In the genomic region with DNA sequence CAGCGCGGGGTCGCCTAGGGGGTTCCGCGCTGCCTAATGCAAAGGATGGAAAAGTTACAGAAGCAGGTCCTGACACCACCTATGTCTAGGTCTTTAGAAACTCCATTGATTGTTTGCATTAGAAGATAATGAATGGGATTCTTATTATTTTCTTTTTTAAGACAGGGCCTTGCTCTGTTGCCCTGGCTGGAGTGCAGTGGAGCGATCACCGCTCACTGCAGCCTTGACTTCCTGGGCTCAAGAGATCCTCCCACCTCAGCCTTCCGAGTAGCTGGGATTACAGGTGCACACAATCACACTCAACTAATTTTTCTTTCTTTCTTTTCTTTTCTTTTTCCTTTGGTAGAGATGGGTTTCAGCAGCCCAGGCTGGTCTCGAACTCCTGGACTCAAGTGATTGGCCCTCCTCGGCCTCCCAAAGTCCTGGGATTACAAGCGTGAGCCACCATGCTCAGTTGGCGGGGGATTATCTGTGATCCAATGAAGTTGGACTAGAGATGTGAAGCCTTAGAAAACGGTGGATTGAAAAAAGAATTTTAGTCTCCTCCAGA, we compare ENCODE assay signal across 1 cellular context.
TF ChIP-seq lines count a peak whose summit lies in the region.

No MANE protein-coding gene starts in this region.

TF ChIP-seq in HepG2, 621 proteins besides CTCF, POLR2A, EP300 and RAD21 (continued from another document and continues in another):
- TF ChIP-seq, protein P1, sequence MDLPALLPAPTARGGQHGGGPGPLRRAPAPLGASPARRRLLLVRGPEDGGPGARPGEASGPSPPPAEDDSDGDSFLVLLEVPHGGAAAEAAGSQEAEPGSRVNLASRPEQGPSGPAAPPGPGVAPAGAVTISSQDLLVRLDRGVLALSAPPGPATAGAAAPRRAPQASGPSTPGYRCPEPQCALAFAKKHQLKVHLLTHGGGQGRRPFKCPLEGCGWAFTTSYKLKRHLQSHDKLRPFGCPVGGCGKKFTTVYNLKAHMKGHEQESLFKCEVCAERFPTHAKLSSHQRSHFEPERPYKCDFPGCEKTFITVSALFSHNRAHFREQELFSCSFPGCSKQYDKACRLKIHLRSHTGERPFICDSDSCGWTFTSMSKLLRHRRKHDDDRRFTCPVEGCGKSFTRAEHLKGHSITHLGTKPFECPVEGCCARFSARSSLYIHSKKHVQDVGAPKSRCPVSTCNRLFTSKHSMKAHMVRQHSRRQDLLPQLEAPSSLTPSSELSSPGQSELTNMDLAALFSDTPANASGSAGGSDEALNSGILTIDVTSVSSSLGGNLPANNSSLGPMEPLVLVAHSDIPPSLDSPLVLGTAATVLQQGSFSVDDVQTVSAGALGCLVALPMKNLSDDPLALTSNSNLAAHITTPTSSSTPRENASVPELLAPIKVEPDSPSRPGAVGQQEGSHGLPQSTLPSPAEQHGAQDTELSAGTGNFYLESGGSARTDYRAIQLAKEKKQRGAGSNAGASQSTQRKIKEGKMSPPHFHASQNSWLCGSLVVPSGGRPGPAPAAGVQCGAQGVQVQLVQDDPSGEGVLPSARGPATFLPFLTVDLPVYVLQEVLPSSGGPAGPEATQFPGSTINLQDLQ (CRISPR knock-in tag; IDR thresholded peaks at IDR 0.05): no peak
- TF ChIP-seq KAT2B (IDR thresholded peaks at IDR 0.05; ENCODE audit: borderline replicate concordance, low read depth, low read length) (no peak), KAT8 (CRISPR knock-in tag; IDR thresholded peaks at IDR 0.05) (no peak), HNF4G (IDR thresholded peaks at IDR 0.05; ENCODE audit: borderline replicate concordance, low read depth, low read length) (no peak), HNF4G (CRISPR knock-in tag; IDR thresholded peaks at IDR 0.05; ENCODE audit: borderline replicate concordance, low read depth) (no peak), WIZ (CRISPR knock-in tag; IDR thresholded peaks at IDR 0.05) (no peak), TFDP2 (CRISPR knock-in tag; IDR thresholded peaks at IDR 0.05) (no peak), ZNF615 (CRISPR knock-in tag; IDR thresholded peaks at IDR 0.05; ENCODE audit: borderline replicate concordance) (peak; percentile 20; the same call in 1 of the 2 replicates), NAIF1 (CRISPR knock-in tag; IDR thresholded peaks at IDR 0.05; ENCODE audit: borderline replicate concordance) (no peak), ZNF737 (CRISPR knock-in tag; IDR thresholded peaks at IDR 0.05; ENCODE audit: borderline replicate concordance) (no peak), NFE2L1 (CRISPR knock-in tag; IDR thresholded peaks at IDR 0.05; ENCODE audit: borderline replicate concordance) (no peak), BRCA1 (CRISPR knock-in tag; IDR thresholded peaks at IDR 0.05) (no peak), ZNF564 (CRISPR knock-in tag; IDR thresholded peaks at IDR 0.05) (no peak), MLLT10 (CRISPR knock-in tag; IDR thresholded peaks at IDR 0.05) (no peak), KDM1A (CRISPR knock-in tag; IDR thresholded peaks at IDR 0.05) (no peak), ZNF124 (CRISPR knock-in tag; IDR thresholded peaks at IDR 0.05) (no peak), TIGD3 (CRISPR knock-in tag; IDR thresholded peaks at IDR 0.05; ENCODE audit: borderline replicate concordance) (no peak), SYNCRIP (IDR thresholded peaks at IDR 0.05; ENCODE audit: insufficient read depth, low read depth, low read length) (no peak), NBN (conservative IDR thresholded peaks at IDR 0.05) (no peak), ZEB1 (IDR thresholded peaks at IDR 0.05; ENCODE audit: insufficient replicate concordance, low read depth) (peak; percentile 39), ZNF33B (CRISPR knock-in tag; IDR thresholded peaks at IDR 0.05) (no peak), SOX6 (IDR thresholded peaks at IDR 0.05) (no peak), SOX6 (CRISPR knock-in tag; IDR thresholded peaks at IDR 0.05) (no peak), ZC3H4 (CRISPR knock-in tag; IDR thresholded peaks at IDR 0.05; ENCODE audit: borderline replicate concordance) (no peak), NFKBIZ (CRISPR knock-in tag; IDR thresholded peaks at IDR 0.05) (no peak), HCFC1 (IDR thresholded peaks at IDR 0.05; ENCODE audit: low read depth, low read length) (no peak), AHR (CRISPR knock-in tag; IDR thresholded peaks at IDR 0.05) (no peak), HDAC2 (CRISPR knock-in tag; IDR thresholded peaks at IDR 0.05) (no peak), ZNF576 (CRISPR knock-in tag; IDR thresholded peaks at IDR 0.05) (no peak), KLF15 (CRISPR knock-in tag; IDR thresholded peaks at IDR 0.05; ENCODE audit: borderline replicate concordance) (no peak), ZFP41 (CRISPR knock-in tag; IDR thresholded peaks at IDR 0.05; ENCODE audit: borderline replicate concordance) (no peak), EED (CRISPR knock-in tag; IDR thresholded peaks at IDR 0.05) (no peak), PAXIP1 (CRISPR knock-in tag; conservative IDR thresholded peaks at IDR 0.05) (no peak), CAMTA2 (CRISPR knock-in tag; IDR thresholded peaks at IDR 0.05; ENCODE audit: borderline replicate concordance) (no peak), NFKB2 (CRISPR knock-in tag; IDR thresholded peaks at IDR 0.05; ENCODE audit: borderline replicate concordance) (no peak), ARHGAP35 (CRISPR knock-in tag; IDR thresholded peaks at IDR 0.05; ENCODE audit: borderline replicate concordance) (no peak), ZNF850 (CRISPR knock-in tag; conservative IDR thresholded peaks at IDR 0.05) (no peak), SMAD3 (CRISPR knock-in tag; IDR thresholded peaks at IDR 0.05) (no peak; the same call in 1 of the 2 replicates), ZC3H13 (CRISPR knock-in tag; IDR thresholded peaks at IDR 0.05) (no peak)
- TF ChIP-seq, protein P2, sequence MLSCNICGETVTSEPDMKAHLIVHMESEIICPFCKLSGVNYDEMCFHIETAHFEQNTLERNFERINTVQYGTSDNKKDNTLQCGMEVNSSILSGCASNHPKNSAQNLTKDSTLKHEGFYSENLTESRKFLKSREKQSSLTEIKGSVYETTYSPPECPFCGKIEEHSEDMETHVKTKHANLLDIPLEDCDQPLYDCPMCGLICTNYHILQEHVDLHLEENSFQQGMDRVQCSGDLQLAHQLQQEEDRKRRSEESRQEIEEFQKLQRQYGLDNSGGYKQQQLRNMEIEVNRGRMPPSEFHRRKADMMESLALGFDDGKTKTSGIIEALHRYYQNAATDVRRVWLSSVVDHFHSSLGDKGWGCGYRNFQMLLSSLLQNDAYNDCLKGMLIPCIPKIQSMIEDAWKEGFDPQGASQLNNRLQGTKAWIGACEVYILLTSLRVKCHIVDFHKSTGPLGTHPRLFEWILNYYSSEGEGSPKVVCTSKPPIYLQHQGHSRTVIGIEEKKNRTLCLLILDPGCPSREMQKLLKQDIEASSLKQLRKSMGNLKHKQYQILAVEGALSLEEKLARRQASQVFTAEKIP (CRISPR knock-in tag; IDR thresholded peaks at IDR 0.05; ENCODE audit: borderline replicate concordance): no peak
- TF ChIP-seq, protein P3, sequence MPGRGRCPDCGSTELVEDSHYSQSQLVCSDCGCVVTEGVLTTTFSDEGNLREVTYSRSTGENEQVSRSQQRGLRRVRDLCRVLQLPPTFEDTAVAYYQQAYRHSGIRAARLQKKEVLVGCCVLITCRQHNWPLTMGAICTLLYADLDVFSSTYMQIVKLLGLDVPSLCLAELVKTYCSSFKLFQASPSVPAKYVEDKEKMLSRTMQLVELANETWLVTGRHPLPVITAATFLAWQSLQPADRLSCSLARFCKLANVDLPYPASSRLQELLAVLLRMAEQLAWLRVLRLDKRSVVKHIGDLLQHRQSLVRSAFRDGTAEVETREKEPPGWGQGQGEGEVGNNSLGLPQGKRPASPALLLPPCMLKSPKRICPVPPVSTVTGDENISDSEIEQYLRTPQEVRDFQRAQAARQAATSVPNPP (CRISPR knock-in tag; IDR thresholded peaks at IDR 0.05): no peak; the same call in none of the 2 replicates
- TF ChIP-seq, protein P4, sequence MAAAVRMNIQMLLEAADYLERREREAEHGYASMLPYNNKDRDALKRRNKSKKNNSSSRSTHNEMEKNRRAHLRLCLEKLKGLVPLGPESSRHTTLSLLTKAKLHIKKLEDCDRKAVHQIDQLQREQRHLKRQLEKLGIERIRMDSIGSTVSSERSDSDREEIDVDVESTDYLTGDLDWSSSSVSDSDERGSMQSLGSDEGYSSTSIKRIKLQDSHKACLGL (CRISPR knock-in tag; IDR thresholded peaks at IDR 0.05): no peak
- TF ChIP-seq, protein P5, sequence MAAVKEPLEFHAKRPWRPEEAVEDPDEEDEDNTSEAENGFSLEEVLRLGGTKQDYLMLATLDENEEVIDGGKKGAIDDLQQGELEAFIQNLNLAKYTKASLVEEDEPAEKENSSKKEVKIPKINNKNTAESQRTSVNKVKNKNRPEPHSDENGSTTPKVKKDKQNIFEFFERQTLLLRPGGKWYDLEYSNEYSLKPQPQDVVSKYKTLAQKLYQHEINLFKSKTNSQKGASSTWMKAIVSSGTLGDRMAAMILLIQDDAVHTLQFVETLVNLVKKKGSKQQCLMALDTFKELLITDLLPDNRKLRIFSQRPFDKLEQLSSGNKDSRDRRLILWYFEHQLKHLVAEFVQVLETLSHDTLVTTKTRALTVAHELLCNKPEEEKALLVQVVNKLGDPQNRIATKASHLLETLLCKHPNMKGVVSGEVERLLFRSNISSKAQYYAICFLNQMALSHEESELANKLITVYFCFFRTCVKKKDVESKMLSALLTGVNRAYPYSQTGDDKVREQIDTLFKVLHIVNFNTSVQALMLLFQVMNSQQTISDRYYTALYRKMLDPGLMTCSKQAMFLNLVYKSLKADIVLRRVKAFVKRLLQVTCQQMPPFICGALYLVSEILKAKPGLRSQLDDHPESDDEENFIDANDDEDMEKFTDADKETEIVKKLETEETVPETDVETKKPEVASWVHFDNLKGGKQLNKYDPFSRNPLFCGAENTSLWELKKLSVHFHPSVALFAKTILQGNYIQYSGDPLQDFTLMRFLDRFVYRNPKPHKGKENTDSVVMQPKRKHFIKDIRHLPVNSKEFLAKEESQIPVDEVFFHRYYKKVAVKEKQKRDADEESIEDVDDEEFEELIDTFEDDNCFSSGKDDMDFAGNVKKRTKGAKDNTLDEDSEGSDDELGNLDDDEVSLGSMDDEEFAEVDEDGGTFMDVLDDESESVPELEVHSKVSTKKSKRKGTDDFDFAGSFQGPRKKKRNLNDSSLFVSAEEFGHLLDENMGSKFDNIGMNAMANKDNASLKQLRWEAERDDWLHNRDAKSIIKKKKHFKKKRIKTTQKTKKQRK (IDR thresholded peaks at IDR 0.05; ENCODE audit: low read length): no peak
- TF ChIP-seq, protein P6, sequence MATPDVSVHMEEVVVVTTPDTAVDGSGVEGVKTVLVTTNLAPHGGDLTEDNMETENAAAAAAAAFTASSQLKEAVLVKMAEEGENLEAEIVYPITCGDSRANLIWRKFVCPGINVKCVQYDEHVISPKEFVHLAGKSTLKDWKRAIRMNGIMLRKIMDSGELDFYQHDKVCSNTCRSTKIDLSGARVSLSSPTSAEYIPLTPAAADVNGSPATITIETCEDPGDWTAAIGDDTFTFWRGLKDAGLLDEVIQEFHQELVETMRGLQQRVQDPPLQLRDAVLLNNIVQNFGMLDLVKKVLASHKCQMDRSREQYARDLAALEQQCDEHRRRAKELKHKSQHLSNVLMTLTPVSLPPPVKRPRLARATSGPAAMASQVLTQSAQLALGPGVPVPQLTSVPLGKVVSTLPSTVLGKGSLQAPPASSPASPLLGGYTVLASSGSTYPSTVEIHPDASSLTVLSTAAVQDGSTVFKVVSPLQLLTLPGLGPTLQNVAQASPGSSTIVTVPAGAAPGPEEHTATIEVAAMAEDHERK (CRISPR knock-in tag; IDR thresholded peaks at IDR 0.05; ENCODE audit: low read depth): no peak
